Comparison of ENCODE assay signal across 1 cellular context in the genomic region with DNA sequence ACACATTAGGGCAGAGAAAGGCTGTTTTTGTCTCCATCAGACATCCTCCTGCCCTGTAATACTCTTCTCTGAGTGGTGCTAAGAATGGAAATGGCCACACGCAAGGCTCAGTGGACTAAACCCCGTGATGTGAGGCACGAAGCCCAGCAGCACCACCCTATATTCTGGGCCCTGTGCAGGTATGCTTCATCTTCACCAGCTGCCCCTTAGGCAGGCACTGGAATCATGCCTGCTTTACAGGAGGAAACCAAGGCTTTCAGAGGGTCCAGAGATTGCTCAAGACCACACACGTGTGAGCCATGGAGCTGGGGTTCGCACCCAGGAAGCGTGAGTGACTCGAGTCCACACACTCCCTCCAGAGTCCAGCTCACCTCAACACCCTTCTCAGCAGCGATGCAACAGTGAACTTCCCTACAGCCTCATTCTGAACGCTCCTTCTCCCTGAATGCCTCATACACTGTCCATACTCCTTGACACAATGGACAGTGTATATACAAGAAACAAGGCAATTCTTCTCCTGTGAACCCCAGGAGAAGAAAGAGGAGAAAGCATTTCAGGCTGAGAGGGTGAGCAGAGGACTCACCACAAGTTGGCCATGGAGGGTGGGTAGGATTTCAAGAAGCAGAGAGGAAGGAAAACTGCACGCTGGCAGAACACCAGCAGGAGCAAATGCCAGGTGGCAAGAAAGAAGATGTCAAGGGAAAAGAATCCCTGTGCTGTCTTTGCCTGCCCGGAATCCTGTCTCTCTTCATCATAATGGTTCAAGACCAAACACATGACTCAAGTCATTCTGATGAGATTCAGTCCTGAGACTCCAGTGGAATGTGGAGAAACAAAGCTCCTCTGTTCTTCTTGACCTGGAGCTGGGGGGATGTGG.
TF ChIP-seq lines count a peak whose summit lies in the region.

No MANE protein-coding gene starts in this region.

TF ChIP-seq in GM23338, 12 proteins besides CTCF, POLR2A, EP300 and RAD21 (continued from another document):
- TF ChIP-seq, protein P1, sequence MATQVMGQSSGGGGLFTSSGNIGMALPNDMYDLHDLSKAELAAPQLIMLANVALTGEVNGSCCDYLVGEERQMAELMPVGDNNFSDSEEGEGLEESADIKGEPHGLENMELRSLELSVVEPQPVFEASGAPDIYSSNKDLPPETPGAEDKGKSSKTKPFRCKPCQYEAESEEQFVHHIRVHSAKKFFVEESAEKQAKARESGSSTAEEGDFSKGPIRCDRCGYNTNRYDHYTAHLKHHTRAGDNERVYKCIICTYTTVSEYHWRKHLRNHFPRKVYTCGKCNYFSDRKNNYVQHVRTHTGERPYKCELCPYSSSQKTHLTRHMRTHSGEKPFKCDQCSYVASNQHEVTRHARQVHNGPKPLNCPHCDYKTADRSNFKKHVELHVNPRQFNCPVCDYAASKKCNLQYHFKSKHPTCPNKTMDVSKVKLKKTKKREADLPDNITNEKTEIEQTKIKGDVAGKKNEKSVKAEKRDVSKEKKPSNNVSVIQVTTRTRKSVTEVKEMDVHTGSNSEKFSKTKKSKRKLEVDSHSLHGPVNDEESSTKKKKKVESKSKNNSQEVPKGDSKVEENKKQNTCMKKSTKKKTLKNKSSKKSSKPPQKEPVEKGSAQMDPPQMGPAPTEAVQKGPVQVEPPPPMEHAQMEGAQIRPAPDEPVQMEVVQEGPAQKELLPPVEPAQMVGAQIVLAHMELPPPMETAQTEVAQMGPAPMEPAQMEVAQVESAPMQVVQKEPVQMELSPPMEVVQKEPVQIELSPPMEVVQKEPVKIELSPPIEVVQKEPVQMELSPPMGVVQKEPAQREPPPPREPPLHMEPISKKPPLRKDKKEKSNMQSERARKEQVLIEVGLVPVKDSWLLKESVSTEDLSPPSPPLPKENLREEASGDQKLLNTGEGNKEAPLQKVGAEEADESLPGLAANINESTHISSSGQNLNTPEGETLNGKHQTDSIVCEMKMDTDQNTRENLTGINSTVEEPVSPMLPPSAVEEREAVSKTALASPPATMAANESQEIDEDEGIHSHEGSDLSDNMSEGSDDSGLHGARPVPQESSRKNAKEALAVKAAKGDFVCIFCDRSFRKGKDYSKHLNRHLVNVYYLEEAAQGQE (IDR thresholded peaks at IDR 0.05; ENCODE audit: unreplicated experiment) = no peak
- TF ChIP-seq ZNF462 (CRISPR knock-in tag; IDR thresholded peaks at IDR 0.05) = no peak
- TF ChIP-seq ZNF331 (CRISPR knock-in tag; IDR thresholded peaks at IDR 0.05; ENCODE audit: low read depth) = no peak
- TF ChIP-seq CREB1 (CRISPR knock-in tag; IDR thresholded peaks at IDR 0.05; ENCODE audit: low read depth) = no peak
- TF ChIP-seq POLR2AphosphoS5 (IDR thresholded peaks at IDR 0.05; ENCODE audit: low read depth) = no peak
- no peak for TF ChIP-seq STAT1 (IDR thresholded peaks at IDR 0.05; ENCODE audit: unreplicated experiment)
- no peak for TF ChIP-seq ZNF114 (CRISPR knock-in tag; IDR thresholded peaks at IDR 0.05)
- no peak for TF ChIP-seq JUNB (IDR thresholded peaks at IDR 0.05; ENCODE audit: unreplicated experiment)
